ENCODE assay signal across 9 cellular contexts in the genomic region with DNA sequence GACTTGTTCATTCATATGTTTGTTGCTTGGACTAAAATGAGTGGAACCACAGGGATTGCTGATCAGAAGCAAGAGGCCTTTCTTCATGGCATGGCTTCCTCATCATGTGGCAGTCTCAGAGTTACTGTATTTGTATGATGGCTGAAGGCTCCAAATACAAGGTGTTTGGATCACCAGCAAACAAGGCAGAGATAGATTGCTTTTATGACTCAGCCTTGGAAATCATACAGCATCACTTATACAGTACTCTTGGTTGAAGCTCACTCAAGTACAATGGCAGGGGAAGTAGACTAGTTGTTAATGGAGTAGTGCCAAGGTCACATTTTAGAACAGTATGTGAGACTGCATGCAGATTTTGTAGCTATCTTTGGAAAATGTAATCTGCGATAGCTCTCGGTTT. TPM values are rescaled to one million over a fixed set of nuclear protein-coding genes. Genes with fewer than 3 reads are reported as not detected.
DNase-seq lines count a peak whose midpoint lies in the region; ATAC-seq and TF ChIP-seq lines count a peak whose summit lies in the region.
"Had no signal": no experiment of that assay in that cellular context is flagged by ENCODE, and none has a peak within 500 bp of the region (broad histone marks: within the 10 kb centered on the region; RNA-seq: fewer than 3 reads in every experiment).

No MANE protein-coding gene starts in this region.

- H3K4me3 Mint-ChIP-seq in WTC11 = no peak overlapping the region
- H3K4me3 Mint-ChIP-seq: nephron had no signal

- no peaks in the 10 kb centered on the region for H3K9me3 Mint-ChIP-seq in WTC11
- H3K9me3 Mint-ChIP-seq: nephron had no signal

- H3K27ac Mint-ChIP-seq in WTC11 = peak overlapping the region; percentile 85; the same call in 1 of the 2 replicates
- H3K27ac Mint-ChIP-seq: nephron had no signal

- POLR2A ChIA-PET in WTC11 (lab: Charles Lee) = no interaction called here

- H3K4me3 ChIP-seq in right atrium auricular region (no peak overlapping the region), left ventricle myocardium inferior (no peak overlapping the region), upper lobe of right lung (no peak overlapping the region)

- peak; percentile 88 for ATAC-seq in Right ventricle myocardium inferior
- no peak for ATAC-seq in WTC11
- peak; percentile 69 for ATAC-seq in upper lobe of right lung
- no peak for ATAC-seq in GM18870 (IDR thresholded peaks at IDR 0.05; ENCODE audit: unreplicated experiment)

- H3K27me3 ChIP-seq in right atrium auricular region (no peaks in the 10 kb centered on the region), left ventricle myocardium inferior (ENCODE audit: low read depth) (no peaks in the 10 kb centered on the region), upper lobe of right lung (no peaks in the 10 kb centered on the region)

- no peaks in the 10 kb centered on the region for H3K9me3 ChIP-seq in right atrium auricular region
- no peaks in the 10 kb centered on the region for H3K9me3 ChIP-seq in left ventricle myocardium inferior (replicated peaks)
- H3K9me3 ChIP-seq in upper lobe of right lung = no peaks in the 10 kb centered on the region

- no peaks in the 10 kb centered on the region for H3K27me3 Mint-ChIP-seq in WTC11 (ENCODE audit: low read depth)

- no peak for TF ChIP-seq CTCF in right atrium auricular region (IDR thresholded peaks at IDR 0.05)
- TF ChIP-seq CTCF in WTC11 (IDR thresholded peaks at IDR 0.05) = no peak
- no peak for TF ChIP-seq CTCF in left ventricle myocardium inferior (IDR thresholded peaks at IDR 0.05; ENCODE audit: borderline replicate concordance)
- TF ChIP-seq CTCF in upper lobe of right lung (IDR thresholded peaks at IDR 0.05) = no peak

- DNase-seq in Right ventricle myocardium inferior (ENCODE audit: missing footprints) = no peak
- no peak for DNase-seq in right atrium auricular region (ENCODE audit: low spot score)
- DNase-seq in WTC11 (ENCODE audit: low spot score) = no peak
- no peak for DNase-seq in left ventricle myocardium inferior
- no peak for DNase-seq in upper lobe of right lung
- DNase-seq in AML-193 (lab: John Stamatoyannopoulos, UW) = no peak
- DNase-seq in activated effector memory CD4-positive, alpha-beta T cell treated with Interleukin-2 at 50 U/mL for 16 hours = no peak

- peaks cover 20% of the 10 kb centered on the region for H3K4me1 Mint-ChIP-seq in WTC11

- peaks cover 0 to 72% of the 10 kb centered on the region in 2 donors for H3K4me1 ChIP-seq in right atrium auricular region
- H3K4me1 ChIP-seq in left ventricle myocardium inferior = peaks cover 82% of the 10 kb centered on the region
- peaks cover 30% of the 10 kb centered on the region for H3K4me1 ChIP-seq in upper lobe of right lung

- H3K36me3 Mint-ChIP-seq in WTC11 = peaks cover 38% of the 10 kb centered on the region

- CTCF ChIA-PET in WTC11 (lab: Charles Lee) = interaction anchor here (0.5 to 1.2 kb wide), 2 partner anchors 71 to 298 kb away, joined by 3 to 6 read pairs; no protein-coding TSS in a partner anchor

- peaks cover 15% of the 10 kb centered on the region for H3K36me3 ChIP-seq in right atrium auricular region
- peaks cover 27% of the 10 kb centered on the region for H3K36me3 ChIP-seq in left ventricle myocardium inferior
- H3K36me3 ChIP-seq in upper lobe of right lung = peaks cover 29% of the 10 kb centered on the region

- H3K27ac ChIP-seq in right atrium auricular region = peak overlapping the region in 1 of 2 donors; percentile 1
- H3K27ac ChIP-seq in left ventricle myocardium inferior (replicated peaks) = peak overlapping the region; percentile 74
- H3K27ac ChIP-seq in upper lobe of right lung = no peak overlapping the region

- intact Hi-C loops in Right ventricle myocardium inferior (cut with DNase I) (no loop called here), left ventricle myocardium inferior (cut with micrococcal nuclease) (no loop called here), upper lobe of right lung (cut with DNase I) (no loop called here)

TF ChIP-seq in WTC11, 78 proteins besides CTCF, POLR2A, EP300 and RAD21:
- TF ChIP-seq, protein P1, sequence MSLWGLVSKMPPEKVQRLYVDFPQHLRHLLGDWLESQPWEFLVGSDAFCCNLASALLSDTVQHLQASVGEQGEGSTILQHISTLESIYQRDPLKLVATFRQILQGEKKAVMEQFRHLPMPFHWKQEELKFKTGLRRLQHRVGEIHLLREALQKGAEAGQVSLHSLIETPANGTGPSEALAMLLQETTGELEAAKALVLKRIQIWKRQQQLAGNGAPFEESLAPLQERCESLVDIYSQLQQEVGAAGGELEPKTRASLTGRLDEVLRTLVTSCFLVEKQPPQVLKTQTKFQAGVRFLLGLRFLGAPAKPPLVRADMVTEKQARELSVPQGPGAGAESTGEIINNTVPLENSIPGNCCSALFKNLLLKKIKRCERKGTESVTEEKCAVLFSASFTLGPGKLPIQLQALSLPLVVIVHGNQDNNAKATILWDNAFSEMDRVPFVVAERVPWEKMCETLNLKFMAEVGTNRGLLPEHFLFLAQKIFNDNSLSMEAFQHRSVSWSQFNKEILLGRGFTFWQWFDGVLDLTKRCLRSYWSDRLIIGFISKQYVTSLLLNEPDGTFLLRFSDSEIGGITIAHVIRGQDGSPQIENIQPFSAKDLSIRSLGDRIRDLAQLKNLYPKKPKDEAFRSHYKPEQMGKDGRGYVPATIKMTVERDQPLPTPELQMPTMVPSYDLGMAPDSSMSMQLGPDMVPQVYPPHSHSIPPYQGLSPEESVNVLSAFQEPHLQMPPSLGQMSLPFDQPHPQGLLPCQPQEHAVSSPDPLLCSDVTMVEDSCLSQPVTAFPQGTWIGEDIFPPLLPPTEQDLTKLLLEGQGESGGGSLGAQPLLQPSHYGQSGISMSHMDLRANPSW (CRISPR knock-in tag; conservative IDR thresholded peaks at IDR 0.05; ENCODE audit: low read depth) = no peak
- no peak for TF ChIP-seq ZNF138 (CRISPR knock-in tag; conservative IDR thresholded peaks at IDR 0.05)
- no peak for TF ChIP-seq SMAD4 (CRISPR knock-in tag; IDR thresholded peaks at IDR 0.05)
- no peak for TF ChIP-seq HMGA2 (CRISPR knock-in tag; IDR thresholded peaks at IDR 0.05)
- TF ChIP-seq TEAD1 (CRISPR knock-in tag; IDR thresholded peaks at IDR 0.05) = no peak
- TF ChIP-seq CDX4 (CRISPR knock-in tag; IDR thresholded peaks at IDR 0.05; ENCODE audit: borderline replicate concordance) = no peak
- no peak for TF ChIP-seq SMAD3 (CRISPR knock-in tag; IDR thresholded peaks at IDR 0.05; ENCODE audit: borderline replicate concordance)
- no peak for TF ChIP-seq MYBL2 (CRISPR knock-in tag; IDR thresholded peaks at IDR 0.05)
- TF ChIP-seq, protein P2, sequence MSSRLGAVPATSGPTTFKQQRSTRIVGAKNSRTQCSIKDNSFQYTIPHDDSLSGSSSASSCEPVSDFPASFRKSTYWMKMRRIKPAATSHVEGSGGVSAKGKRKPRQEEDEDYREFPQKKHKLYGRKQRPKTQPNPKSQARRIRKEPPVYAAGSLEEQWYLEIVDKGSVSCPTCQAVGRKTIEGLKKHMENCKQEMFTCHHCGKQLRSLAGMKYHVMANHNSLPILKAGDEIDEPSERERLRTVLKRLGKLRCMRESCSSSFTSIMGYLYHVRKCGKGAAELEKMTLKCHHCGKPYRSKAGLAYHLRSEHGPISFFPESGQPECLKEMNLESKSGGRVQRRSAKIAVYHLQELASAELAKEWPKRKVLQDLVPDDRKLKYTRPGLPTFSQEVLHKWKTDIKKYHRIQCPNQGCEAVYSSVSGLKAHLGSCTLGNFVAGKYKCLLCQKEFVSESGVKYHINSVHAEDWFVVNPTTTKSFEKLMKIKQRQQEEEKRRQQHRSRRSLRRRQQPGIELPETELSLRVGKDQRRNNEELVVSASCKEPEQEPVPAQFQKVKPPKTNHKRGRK (CRISPR knock-in tag; IDR thresholded peaks at IDR 0.05; ENCODE audit: borderline replicate concordance) = no peak
- TF ChIP-seq ATF1 (CRISPR knock-in tag; IDR thresholded peaks at IDR 0.05) = no peak
- no peak for TF ChIP-seq CREB1 (CRISPR knock-in tag; IDR thresholded peaks at IDR 0.05)
- no peak for TF ChIP-seq RORB (CRISPR knock-in tag; IDR thresholded peaks at IDR 0.05)
- TF ChIP-seq, protein P3, sequence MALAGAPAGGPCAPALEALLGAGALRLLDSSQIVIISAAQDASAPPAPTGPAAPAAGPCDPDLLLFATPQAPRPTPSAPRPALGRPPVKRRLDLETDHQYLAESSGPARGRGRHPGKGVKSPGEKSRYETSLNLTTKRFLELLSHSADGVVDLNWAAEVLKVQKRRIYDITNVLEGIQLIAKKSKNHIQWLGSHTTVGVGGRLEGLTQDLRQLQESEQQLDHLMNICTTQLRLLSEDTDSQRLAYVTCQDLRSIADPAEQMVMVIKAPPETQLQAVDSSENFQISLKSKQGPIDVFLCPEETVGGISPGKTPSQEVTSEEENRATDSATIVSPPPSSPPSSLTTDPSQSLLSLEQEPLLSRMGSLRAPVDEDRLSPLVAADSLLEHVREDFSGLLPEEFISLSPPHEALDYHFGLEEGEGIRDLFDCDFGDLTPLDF (CRISPR knock-in tag; IDR thresholded peaks at IDR 0.05) = no peak
- TF ChIP-seq OVOL2 (CRISPR knock-in tag; IDR thresholded peaks at IDR 0.05; ENCODE audit: borderline replicate concordance) = no peak
- TF ChIP-seq ZNF219 (CRISPR knock-in tag; IDR thresholded peaks at IDR 0.05; ENCODE audit: borderline replicate concordance) = no peak
- TF ChIP-seq ZNF121 (CRISPR knock-in tag; IDR thresholded peaks at IDR 0.05) = no peak

RNA-seq across cellular contexts. Expression of gene CAPRIN1, which starts 16.6 kb away (rescaled TPM):
- 120 TPM for total RNA-seq in Right ventricle myocardium inferior
- total RNA-seq in right atrium auricular region = 100 to 1,000 TPM in 1 of 2 donors, 10 to 100 TPM in 1; 80.1 to 102 TPM
- 282 to 288 TPM (median 288 TPM) in 3 replicates for total RNA-seq in WTC11 (2021)
- 112 TPM for total RNA-seq in left ventricle myocardium inferior
- 164 TPM for total RNA-seq in upper lobe of right lung

RNA-seq across cellular contexts. Expression of gene NAT10, which starts 37.3 kb away (rescaled TPM):
- total RNA-seq in Right ventricle myocardium inferior (22.8 TPM), right atrium auricular region (10 to 100 TPM; 13.3 to 16.0 TPM), WTC11 (2021) (70.8 to 75.5 TPM (median 74.7 TPM) in 3 replicates), left ventricle myocardium inferior (22.3 TPM), upper lobe of right lung (42.9 TPM)

Comparison
In these comparisons a context has a peak if more than half of its experiments do, and no peak if none do; other contexts are left out.
1. ATAC-seq: peak in Right ventricle myocardium inferior (single experiment) and upper lobe of right lung (single experiment); none in WTC11 (single experiment) and GM18870 (single experiment).